35 cellular contexts compared by ENCODE assay signal in the genomic region with DNA sequence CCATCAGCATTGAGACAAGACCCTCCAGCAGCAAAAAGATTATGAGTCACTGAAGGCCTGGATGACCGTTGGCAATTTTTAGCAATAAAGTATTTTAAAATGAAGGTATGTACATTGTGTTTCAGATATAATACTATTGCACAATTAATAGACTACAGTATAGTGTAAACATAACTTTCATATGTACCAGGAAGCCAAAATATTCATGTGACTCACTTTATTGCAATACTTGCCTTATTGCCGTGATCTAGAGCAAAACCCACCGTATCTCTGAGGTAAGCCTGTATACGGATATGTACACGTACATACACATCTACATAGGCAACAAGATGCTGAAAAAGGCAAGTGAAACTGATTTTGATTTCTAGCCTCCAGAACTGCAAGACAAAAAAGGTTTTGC.
"Had no signal": no experiment of that assay in that cellular context is flagged by ENCODE, and none has a peak within 500 bp of the region (broad histone marks: within the 10 kb centered on the region; RNA-seq: fewer than 3 reads in every experiment).

No MANE protein-coding gene starts in this region.

- H3K36me3 ChIP-seq: adrenal gland, brain microvascular endothelial cell, breast epithelium had no signal

- H3K9me3 ChIP-seq: adrenal gland, body of pancreas, breast epithelium had no signal

- H3K4me3 ChIP-seq: adrenal gland, body of pancreas, breast epithelium had no signal

- H3K27ac Mint-ChIP-seq: activated B cell treated with CpG ODN at 0.5 μM for 24 hours; activated CD4-positive, alpha-beta memory T cell treated with anti-CD3 and anti-CD28 coated beads for 36 hours; activated CD4-positive, alpha-beta T cell treated with anti-CD3 and anti-CD28 coated beads, Interleukin-2, amount 10 ng/mL, durations not matched to agents 24 days and 14 days; activated CD8-positive, alpha-beta T cell treated with anti-CD3 and anti-CD28 coated beads for 36 hours; activated naive CD4-positive, alpha-beta T cell treated with anti-CD3 and anti-CD28 coated beads for 36 hours; activated naive CD8-positive, alpha-beta T cell treated with anti-CD3 and anti-CD28 coated beads for 36 hours; activated T-cell treated with anti-CD3 and anti-CD28 coated beads, Interleukin-2, amount 50 U/mL, for 72 hours; activated T-helper 1 cell treated with anti-CD3 and anti-CD28 coated beads, Interleukin-12 subunit alpha, Interleukin-12 subunit beta, Interleukin-2, Interleukin-4 antibody, amounts not matched to agents 30 ng/mL and 10 ng/mL and 1 ng/mL, durations not matched to agents 14 hours and 24 hours and 36 hours; activated T-helper 17 cell treated with anti-CD3 and anti-CD28 coated beads, Interleukin-2, amount 50 U/mL, for 72 hours; T-helper 1 cell treated with Interleukin-12 subunit alpha and Interleukin-12 subunit beta and Interleukin-4 antibody, amounts not matched to agents 30 μg/mL and 1 μg/mL, for 36 hours; T-helper 2 cell treated with Interferon-gamma antibody and Interleukin-4, amounts not matched to agents 5 μg/mL and 100 μg/mL, for 36 hours had no signal

- H3K4me1 Mint-ChIP-seq: activated B cell treated with CpG ODN at 0.5 μM for 24 hours; activated CD4-positive, alpha-beta T cell treated with anti-CD3 and anti-CD28 coated beads, Interleukin-2, amount 10 ng/mL, durations not matched to agents 24 days and 14 days had no signal

- DNase-seq: activated B cell treated with CpG ODN at 0.5 μM for 24 hours; activated CD4-positive, alpha-beta memory T cell treated with anti-CD3 and anti-CD28 coated beads for 36 hours; activated CD4-positive, alpha-beta T cell treated with anti-CD3 and anti-CD28 coated beads for 4 hours; activated CD4-positive, alpha-beta T cell treated with anti-CD3 and anti-CD28 coated beads, Interleukin-2, amount 10 ng/mL, durations not matched to agents 24 days and 14 days; activated CD4-positive, alpha-beta T cell treated with anti-CD3 and anti-CD28 coated beads, Interleukin-2, amount 50 U/mL, for 1 hour; activated CD4-positive, alpha-beta T cell treated with anti-CD3 and anti-CD28 coated beads, Interleukin-2, amount 50 U/mL, for 4 hours; activated CD4-positive, CD25-positive, alpha-beta regulatory T cell treated with anti-CD3 and anti-CD28 coated beads, Interleukin-2, amount 50 U/mL, for 72 hours; activated CD8-positive, alpha-beta memory T cell treated with anti-CD3 and anti-CD28 coated beads, Interleukin-2, amount 50 U/mL, for 4 hours; activated CD8-positive, alpha-beta T cell treated with anti-CD3 and anti-CD28 coated beads for 36 hours; activated effector memory CD4-positive, alpha-beta T cell treated with anti-CD3 and anti-CD28 coated beads, Interleukin-2, amount 50 U/mL, for 16 hours; activated gamma-delta T cell treated with Interleukin-2 at 50 U/mL for 16 hours; activated naive CD4-positive, alpha-beta T cell; activated naive CD4-positive, alpha-beta T cell treated with anti-CD3 and anti-CD28 coated beads for 36 hours; activated naive CD4-positive, alpha-beta T cell treated with anti-CD3 and anti-CD28 coated beads, Interleukin-2, amount 50 U/mL, for 16 hours; activated naive CD8-positive, alpha-beta T cell treated with anti-CD3 and anti-CD28 coated beads for 36 hours; activated T-cell treated with anti-CD3 and anti-CD28 coated beads for 4 hours; activated T-cell treated with anti-CD3 and anti-CD28 coated beads, Interleukin-2, amount 50 U/mL, for 1 hour; activated T-cell treated with anti-CD3 and anti-CD28 coated beads, Interleukin-2, amount 50 U/mL, for 4 hours; activated T-cell treated with anti-CD3 and anti-CD28 coated beads, Interleukin-2, amount 50 U/mL, for 72 hours; adrenal gland; amniotic stem cell; aorta; body of pancreas; brain microvascular endothelial cell; central memory CD4-positive, alpha-beta T cell; T-helper 1 cell; T-helper 2 cell; T-helper 9 cell had no signal

- H3K27ac ChIP-seq: adrenal gland, body of pancreas, brain microvascular endothelial cell, breast epithelium, VCaP had no signal

- H3K27me3 ChIP-seq: adrenal gland, body of pancreas, brain microvascular endothelial cell, breast epithelium had no signal

- H3K4me3 Mint-ChIP-seq: activated B cell treated with CpG ODN at 0.5 μM for 24 hours; activated CD4-positive, alpha-beta memory T cell treated with anti-CD3 and anti-CD28 coated beads for 36 hours; activated CD4-positive, alpha-beta T cell treated with anti-CD3 and anti-CD28 coated beads, Interleukin-2, amount 10 ng/mL, durations not matched to agents 24 days and 14 days; activated CD8-positive, alpha-beta T cell treated with anti-CD3 and anti-CD28 coated beads for 36 hours; activated naive CD4-positive, alpha-beta T cell treated with anti-CD3 and anti-CD28 coated beads for 36 hours; activated naive CD8-positive, alpha-beta T cell treated with anti-CD3 and anti-CD28 coated beads for 36 hours; activated T-cell treated with anti-CD3 and anti-CD28 coated beads, Interleukin-2, amount 50 U/mL, for 4 hours; activated T-cell treated with anti-CD3 and anti-CD28 coated beads, Interleukin-2, amount 50 U/mL, for 72 hours; activated T-helper 1 cell treated with anti-CD3 and anti-CD28 coated beads, Interleukin-12 subunit alpha, Interleukin-12 subunit beta, Interleukin-2, Interleukin-4 antibody, amounts not matched to agents 30 ng/mL and 10 ng/mL and 1 ng/mL, durations not matched to agents 14 hours and 24 hours and 36 hours; activated T-helper 17 cell treated with anti-CD3 and anti-CD28 coated beads, Interleukin-2, amount 50 U/mL, for 72 hours; T-helper 1 cell treated with Interleukin-12 subunit alpha and Interleukin-12 subunit beta and Interleukin-4 antibody, amounts not matched to agents 30 μg/mL and 1 μg/mL, for 36 hours; T-helper 2 cell treated with Interferon-gamma antibody and Interleukin-4, amounts not matched to agents 5 μg/mL and 100 μg/mL, for 36 hours had no signal

- H3K4me1 ChIP-seq: adrenal gland, body of pancreas, breast epithelium had no signal

- H3K27me3 Mint-ChIP-seq: activated CD4-positive, alpha-beta memory T cell treated with anti-CD3 and anti-CD28 coated beads for 36 hours; activated naive CD8-positive, alpha-beta T cell treated with anti-CD3 and anti-CD28 coated beads for 36 hours; activated T-helper 17 cell treated with anti-CD3 and anti-CD28 coated beads, Interleukin-2, amount 50 U/mL, for 72 hours had no signal

- H3K36me3 Mint-ChIP-seq: activated CD4-positive, alpha-beta memory T cell treated with anti-CD3 and anti-CD28 coated beads for 36 hours; activated naive CD4-positive, alpha-beta T cell treated with anti-CD3 and anti-CD28 coated beads, Interleukin-2, amount 50 U/mL, for 72 hours; activated naive CD8-positive, alpha-beta T cell treated with anti-CD3 and anti-CD28 coated beads for 36 hours had no signal

- H3K9me3 Mint-ChIP-seq: activated B cell treated with CpG ODN at 0.5 μM for 24 hours; activated CD4-positive, alpha-beta memory T cell treated with anti-CD3 and anti-CD28 coated beads for 36 hours; activated CD4-positive, alpha-beta T cell treated with anti-CD3 and anti-CD28 coated beads, Interleukin-2, amount 10 ng/mL, durations not matched to agents 24 days and 14 days; activated CD8-positive, alpha-beta T cell treated with anti-CD3 and anti-CD28 coated beads for 36 hours; activated naive CD4-positive, alpha-beta T cell treated with anti-CD3 and anti-CD28 coated beads for 36 hours; activated naive CD4-positive, alpha-beta T cell treated with anti-CD3 and anti-CD28 coated beads, Interleukin-2, amount 50 U/mL, for 72 hours; activated naive CD8-positive, alpha-beta T cell treated with anti-CD3 and anti-CD28 coated beads for 36 hours; activated T-cell treated with anti-CD3 and anti-CD28 coated beads, Interleukin-2, amount 50 U/mL, for 4 hours; activated T-cell treated with anti-CD3 and anti-CD28 coated beads, Interleukin-2, amount 50 U/mL, for 72 hours; activated T-helper 1 cell treated with anti-CD3 and anti-CD28 coated beads, Interleukin-12 subunit alpha, Interleukin-12 subunit beta, Interleukin-2, Interleukin-4 antibody, amounts not matched to agents 30 ng/mL and 10 ng/mL and 1 ng/mL, durations not matched to agents 14 hours and 24 hours and 36 hours; activated T-helper 17 cell treated with anti-CD3 and anti-CD28 coated beads, Interleukin-2, amount 50 U/mL, for 72 hours; T-helper 1 cell treated with Interleukin-12 subunit alpha and Interleukin-12 subunit beta and Interleukin-4 antibody, amounts not matched to agents 30 μg/mL and 1 μg/mL, for 36 hours; T-helper 2 cell treated with Interferon-gamma antibody and Interleukin-4, amounts not matched to agents 5 μg/mL and 100 μg/mL, for 36 hours had no signal
